ENCODE assay signal across 24 cellular contexts in the genomic region with DNA sequence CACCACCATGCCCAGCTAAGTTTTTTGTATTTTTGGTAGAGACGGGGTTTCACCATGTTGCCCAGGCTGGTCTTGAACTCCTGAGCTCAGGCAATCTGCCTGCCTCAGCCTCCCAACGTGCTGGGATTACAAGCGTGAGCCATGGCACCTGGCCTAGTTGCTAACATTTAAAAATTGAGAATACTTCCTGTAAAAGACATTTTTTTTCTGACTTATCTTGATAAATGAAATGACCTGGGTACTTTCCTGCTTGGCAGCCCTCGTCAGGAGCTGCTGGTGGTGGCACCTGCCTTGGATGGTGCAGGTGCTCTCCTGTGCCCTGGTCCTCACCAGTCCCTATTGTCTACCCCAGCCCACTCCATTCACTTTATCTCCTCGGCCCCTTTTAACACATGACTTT.
"Had no signal": no experiment of that assay in that cellular context is flagged by ENCODE, and none has a peak within 500 bp of the region (broad histone marks: within the 10 kb centered on the region; RNA-seq: fewer than 3 reads in every experiment).

No MANE protein-coding gene starts in this region.

- H3K4me1 ChIP-seq: parathyroid adenoma, psoas muscle, right lobe of liver, upper lobe of left lung, uterus had no signal

- H3K27ac Mint-ChIP-seq: naive thymus-derived CD4-positive, alpha-beta T cell; natural killer cell; nephron; progenitor cell of endocrine pancreas; stimulated activated memory B cell treated with anti-CD40 and anti-IgM and Interleukin-4, amounts not matched to agents 10 μg/mL and 1 μg/mL and 100 μg/mL, for 72 hours; stimulated activated naive CD8-positive, alpha-beta T cell treated with anti-CD3 and anti-CD28 coated beads, Interleukin-15, amount 100 ng/mL, for 72 hours had no signal

- H3K9me3 ChIP-seq: neutrophil, psoas muscle, right lobe of liver, sigmoid colon, thoracic aorta, thyroid gland, tibial nerve, upper lobe of left lung, uterus had no signal

- H3K4me3 Mint-ChIP-seq: naive thymus-derived CD4-positive, alpha-beta T cell; natural killer cell; nephron; neural crest cell; stimulated activated memory B cell treated with anti-CD40 and anti-IgM and Interleukin-4, amounts not matched to agents 10 μg/mL and 1 μg/mL and 100 μg/mL, for 72 hours; stimulated activated naive CD8-positive, alpha-beta T cell treated with anti-CD3 and anti-CD28 coated beads, Interleukin-15, amount 100 ng/mL, for 72 hours had no signal

- DNase-seq: naive thymus-derived CD4-positive, alpha-beta T cell; natural killer cell; nucleus accumbens; psoas muscle; right cardiac atrium; right lobe of liver; sigmoid colon; stimulated activated CD4-positive, alpha-beta T cell treated with anti-CD3 and anti-CD28 coated beads, Interleukin-4, amount 100 ng/mL, for 1 hour; stimulated activated CD4-positive, alpha-beta T cell treated with anti-CD3 and anti-CD28 coated beads, Interleukin-4, amount 100 ng/mL, for 4 hours; stimulated activated CD8-positive, alpha-beta memory T cell treated with anti-CD3 and anti-CD28 coated beads, Interleukin-4, amount 100 ng/mL, for 48 hours; stimulated activated naive CD4-positive, alpha-beta T cell; stimulated activated naive CD8-positive, alpha-beta T cell treated with anti-CD3 and anti-CD28 coated beads, Interleukin-15, amount 100 ng/mL, for 72 hours; stimulated activated naive CD8-positive, alpha-beta T cell treated with anti-CD3 and anti-CD28 coated beads, Interleukin-15, Interleukin-2, amounts not matched to agents 100 U/mL and 50 U/mL, for 24 hours; thyroid gland; upper lobe of left lung; uterus had no signal

- H3K9me3 Mint-ChIP-seq: natural killer cell; nephron; neural crest cell; stimulated activated memory B cell treated with anti-CD40 and anti-IgM and Interleukin-4, amounts not matched to agents 10 μg/mL and 1 μg/mL and 100 μg/mL, for 72 hours; stimulated activated naive CD8-positive, alpha-beta T cell treated with anti-CD3 and anti-CD28 coated beads, Interleukin-15, amount 100 ng/mL, for 72 hours had no signal

- H3K27me3 Mint-ChIP-seq: naive thymus-derived CD4-positive, alpha-beta T cell; stimulated activated naive CD8-positive, alpha-beta T cell treated with anti-CD3 and anti-CD28 coated beads, Interleukin-15, amount 100 ng/mL, for 72 hours had no signal

- H3K27ac ChIP-seq: neutrophil, parathyroid adenoma, psoas muscle, right lobe of liver, sigmoid colon, thoracic aorta, thyroid gland, tibial nerve, upper lobe of left lung, uterus had no signal

- H3K27me3 ChIP-seq: neutrophil, right lobe of liver, sigmoid colon, thyroid gland, tibial nerve, upper lobe of left lung, uterus had no signal

- H3K4me3 ChIP-seq: psoas muscle, right lobe of liver, sigmoid colon, thoracic aorta, thyroid gland, tibial nerve, upper lobe of left lung, uterus had no signal

- H3K36me3 ChIP-seq: neutrophil, right lobe of liver, sigmoid colon, thoracic aorta, thyroid gland, tibial nerve, upper lobe of left lung, uterus had no signal

- H3K36me3 Mint-ChIP-seq: natural killer cell; stimulated activated memory B cell treated with anti-CD40 and anti-IgM and Interleukin-4, amounts not matched to agents 10 μg/mL and 1 μg/mL and 100 μg/mL, for 72 hours had no signal
